25 cellular contexts compared by ENCODE assay signal in genomic region chr4:87882861-87883260, GRCh38. TPM values are rescaled to one million over a fixed set of nuclear protein-coding genes. Genes with fewer than 3 reads are reported as not detected.
"Had no signal": no experiment of that assay in that cellular context is flagged by ENCODE, and none has a peak within 500 bp of the region (broad histone marks: within the 10 kb centered on the region; RNA-seq: fewer than 3 reads in every experiment).

No MANE protein-coding gene starts in this region.

- ATAC-seq: HepG2 had no signal

- H3K9me3 ChIP-seq: MG63, SJSA1 had no signal

- H3K36me3 ChIP-seq: MG63, SJSA1 had no signal

- H3K4me3 ChIP-seq: MG63, SJSA1, SK-N-MC had no signal

- DNase-seq: IMR-90, Karpas-422, KG1, MG63, NCI-H1092, NCI-H1105 treated with DMSO at 0.1 percent for 48 hours, NCI-H1417 treated with DMSO at 0.1 percent for 48 hours, NCI-H146, NCI-H1694 treated with DMSO at 0.1 percent for 48 hours, NCI-H1930, NCI-H2081, NCI-H2107, NCI-H2227 treated with DMSO at 0.1 percent for 48 hours, NCI-H524, NCI-H526 treated with DMSO at 0.1 percent for 48 hours, NCI-H748 treated with DMSO at 0.1 percent for 48 hours, Right ventricle myocardium superior, RPMI8226, SIG-M5 had no signal

- FAIRE-seq: HepG2, RCC 7860 had no signal

- H3K27me3 ChIP-seq: MG63, SJSA1 had no signal

- H3K27ac ChIP-seq: SJSA1, SK-N-MC had no signal

RNA-seq across cellular contexts. Expression of gene MEPE, which starts 50.1 kb away (rescaled TPM):
- total RNA-seq: HepG2, HT1080, IMR-90, NCI-H460, Right ventricle myocardium superior had no signal
- polyA plus RNA-seq: IMR-90 had no signal
